In the genomic region with DNA sequence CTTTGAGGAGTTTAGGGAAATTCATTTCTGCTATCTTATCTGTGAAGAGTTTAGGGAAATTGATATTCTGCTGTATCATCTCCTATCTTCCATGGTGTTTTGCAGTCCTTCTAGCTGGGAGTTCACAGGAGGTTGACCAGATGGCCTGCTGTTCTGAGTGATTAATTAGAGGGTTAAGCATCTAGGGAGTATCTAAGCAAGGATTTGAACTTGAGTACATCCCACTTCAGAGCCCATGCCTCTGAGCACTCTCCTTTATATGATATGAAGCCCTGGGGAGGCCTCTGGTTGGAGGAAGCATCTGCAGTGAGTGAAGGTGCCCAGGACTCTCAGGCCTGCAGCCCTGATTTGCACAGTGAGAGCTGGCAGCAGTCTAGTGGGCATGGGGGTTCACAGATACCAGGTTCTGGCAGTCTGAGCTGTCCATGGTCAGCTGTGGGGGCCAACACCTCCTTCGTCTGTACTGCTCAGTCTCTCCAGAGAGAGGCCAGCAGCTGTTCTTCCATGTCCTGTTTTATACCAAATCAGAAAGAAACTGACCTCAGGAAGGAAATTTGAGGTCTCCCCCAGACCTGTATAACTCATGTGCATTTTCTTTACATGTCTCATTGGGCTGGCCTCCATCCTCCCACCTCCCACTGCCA, we compare ENCODE assay signal across 14 cellular contexts.
DNase-seq lines count a peak whose midpoint lies in the region; ATAC-seq and TF ChIP-seq lines count a peak whose summit lies in the region.
"Had no signal": no experiment of that assay in that cellular context is flagged by ENCODE, and none has a peak within 500 bp of the region (broad histone marks: within the 10 kb centered on the region; RNA-seq: fewer than 3 reads in every experiment).

No MANE protein-coding gene starts in this region.

- H3K4me3 ChIP-seq in WERI-Rb-1 (ENCODE audit: low read depth, low read length), result no peak overlapping the region; the same call in 1 of the 2 replicates
- H3K4me3 ChIP-seq in skeletal muscle tissue (ENCODE audit: low read length in 3 of 3), result no peak overlapping the region
- H3K4me3 ChIP-seq: GM23248 had no signal

- no peak for TF ChIP-seq CTCF in WERI-Rb-1 (IDR thresholded peaks at IDR 0.05; ENCODE audit: low read depth, low read length)

- ATAC-seq in GM18498 (IDR thresholded peaks at IDR 0.05; ENCODE audit: unreplicated experiment), result no peak

- H3K36me3 ChIP-seq in WERI-Rb-1 (no peaks in the 10 kb centered on the region), skeletal muscle tissue (ENCODE audit: control insufficient read depth in 3 of 3, insufficient read depth in 3 of 3, low read length in 3 of 3) (no peaks in the 10 kb centered on the region)

- H3K27ac ChIP-seq in WERI-Rb-1, result peak overlapping the region; percentile 93
- peak overlapping the region; percentile 20 for H3K27ac ChIP-seq in skeletal muscle tissue (ENCODE audit: low read depth, low read length)
- H3K27ac ChIP-seq: GM23248 had no signal

- peaks cover 4 to 28% (median 16%) of the 10 kb centered on the region in 3 donors for H3K4me1 ChIP-seq in skeletal muscle tissue (ENCODE audit: control insufficient read depth in 3 of 3, insufficient read depth in 3 of 3, low read length in 3 of 3)

- no peaks in the 10 kb centered on the region for H3K27me3 ChIP-seq in WERI-Rb-1 (ENCODE audit: insufficient read depth, low read depth, severe bottlenecking)
- no peaks in the 10 kb centered on the region for H3K27me3 ChIP-seq in skeletal muscle tissue (ENCODE audit: control insufficient read depth in 3 of 3, insufficient read depth in 3 of 3, low read length in 3 of 3)

- peaks cover 9% of the 10 kb centered on the region for H3K9me3 ChIP-seq in WERI-Rb-1 (ENCODE audit: severe bottlenecking)
- H3K9me3 ChIP-seq in skeletal muscle tissue (ENCODE audit: control insufficient read depth in 3 of 3, low read length in 3 of 3), result no peaks in the 10 kb centered on the region

- DNase-seq in DMS 273 treated with DMSO at 0.1 percent for 48 hours (lab: John Stamatoyannopoulos, UW), result peak; percentile 64
- peak; percentile 80 to 85 for DNase-seq in NCI-H524 (lab: John Stamatoyannopoulos, UW)
- DNase-seq in WERI-Rb-1, result peak; percentile 81
- no peak for DNase-seq in SHP77 (lab: John Stamatoyannopoulos, UW)
- DNase-seq in activated T-cell treated with anti-CD3 and anti-CD28 coated beads, Interleukin-2, amount 50 U/mL, for 1 hour, result no peak
- DNase-seq: C1 segment of cervical spinal cord; Calu3; CD4-positive, alpha-beta T cell; DND-41; GDM1; GM23248; H7 had no signal

- no peak overlapping the region for H3K9ac ChIP-seq in skeletal muscle tissue (ENCODE audit: low read depth in 1 of 3, low read length in 3 of 3)
- H3K9ac ChIP-seq: GM23248 had no signal

Comparison
In these comparisons a context has a peak if more than half of its experiments do, and no peak if none do; other contexts are left out.
1. DNase-seq: peak in DMS 273 treated with DMSO at 0.1 percent for 48 hours (single experiment), NCI-H524 (2 of 2) and WERI-Rb-1 (single experiment); none in SHP77 (0 of 2) and activated T-cell treated with anti-CD3 and anti-CD28 coated beads, Interleukin-2, amount 50 U/mL, for 1 hour (single experiment).